ENCODE assay signal across 8 cellular contexts in genomic region chr19:35868172-35868822, GRCh38. TPM values are rescaled to one million over a fixed set of nuclear protein-coding genes. Genes with fewer than 3 reads are reported as not detected.
DNase-seq lines count a peak whose midpoint lies in the region; ATAC-seq and TF ChIP-seq lines count a peak whose summit lies in the region.

Gene APLP1, plus strand, starts transcription at chr19:35868574. Its CDS starts 63 bp downstream, at chr19:35868637.

- peak; percentile 78 for DNase-seq in GM13977 (ENCODE audit: low spot score)
- DNase-seq in NCI-H1930 (lab: John Stamatoyannopoulos, UW) = peak; percentile 79 to 85
- peak; percentile 82 for DNase-seq in activated CD4-positive, alpha-beta T cell treated with anti-CD3 and anti-CD28 coated beads for 36 hours
- no peak for DNase-seq in chondrocyte (ENCODE audit: low spot score)
- DNase-seq in kidney tubule cell (ENCODE audit: low spot score) = peak; percentile 33
- peak; percentile 78 for DNase-seq in stimulated activated CD4-positive, alpha-beta T cell treated with anti-CD3 and anti-CD28 coated beads, Interleukin-4, amount 100 ng/mL, for 1 hour

- TF ChIP-seq CTCF in GM13977 (IDR thresholded peaks at IDR 0.05; ENCODE audit: extremely low read depth, insufficient read depth, missing control alignments) (no peak), chondrocyte (IDR thresholded peaks at IDR 0.05) (no peak)

- intact Hi-C loops in activated CD4-positive, alpha-beta T cell treated with anti-CD3 and anti-CD28 coated beads for 36 hours (cut with DNase I, micrococcal nuclease) = loop anchor here in 1 of 2 experiments (1.0 kb wide), 1 partner anchor 128 kb away; no protein-coding TSS in a partner anchor

- H3K4me1 Mint-ChIP-seq in activated CD4-positive, alpha-beta T cell treated with anti-CD3 and anti-CD28 coated beads for 36 hours = peaks cover 14% of the 10 kb centered on the region
- peaks cover 13% of the 10 kb centered on the region for H3K4me1 Mint-ChIP-seq in chondrocyte (ENCODE audit: low read depth)

- CTCF ChIA-PET in activated CD4-positive, alpha-beta T cell treated with anti-CD3 and anti-CD28 coated beads for 36 hours (lab: Charles Lee) = no interaction called here

- H3K36me3 Mint-ChIP-seq in activated CD4-positive, alpha-beta T cell treated with anti-CD3 and anti-CD28 coated beads for 36 hours (ENCODE audit: low read depth) = no peaks in the 10 kb centered on the region
- no peaks in the 10 kb centered on the region for H3K36me3 Mint-ChIP-seq in chondrocyte (ENCODE audit: low read depth)

- H3K27me3 Mint-ChIP-seq in activated CD4-positive, alpha-beta T cell treated with anti-CD3 and anti-CD28 coated beads for 36 hours = peaks cover 37% of the 10 kb centered on the region
- H3K27me3 Mint-ChIP-seq in chondrocyte (ENCODE audit: low read depth) = peaks cover 23% of the 10 kb centered on the region

- no peak within 1 kb of the TSS for H3K27ac Mint-ChIP-seq in activated CD4-positive, alpha-beta T cell treated with anti-CD3 and anti-CD28 coated beads for 36 hours
- H3K27ac Mint-ChIP-seq in chondrocyte (ENCODE audit: unreplicated experiment) = no peak within 1 kb of the TSS

- peak within 1 kb of the TSS; percentile 29 for H3K4me3 Mint-ChIP-seq in activated CD4-positive, alpha-beta T cell treated with anti-CD3 and anti-CD28 coated beads for 36 hours
- H3K4me3 Mint-ChIP-seq in chondrocyte (ENCODE audit: unreplicated experiment) = peak within 1 kb of the TSS; percentile 76

- peak; percentile 50 for ATAC-seq in activated CD4-positive, alpha-beta T cell treated with anti-CD3 and anti-CD28 coated beads for 36 hours
- no peak for ATAC-seq in HG02840 (IDR thresholded peaks at IDR 0.05; ENCODE audit: low FRiP score, unreplicated experiment)
- no peak for ATAC-seq in HG02981 (IDR thresholded peaks at IDR 0.05; ENCODE audit: unreplicated experiment)

- POLR2A ChIA-PET in activated CD4-positive, alpha-beta T cell treated with anti-CD3 and anti-CD28 coated beads for 36 hours (lab: Charles Lee) = interaction anchor here (0.8 kb wide), 1 partner anchor 63 kb away, joined by 5 read pairs; no protein-coding TSS in a partner anchor

- in situ Hi-C loops in GM13977 (cut with MboI; ENCODE audit: low pct_unique_long_range_greater_than_20kb, low sequenced_read_pairs, unreplicated experiment) = no loop called here

- no peaks in the 10 kb centered on the region for H3K9me3 Mint-ChIP-seq in activated CD4-positive, alpha-beta T cell treated with anti-CD3 and anti-CD28 coated beads for 36 hours (ENCODE audit: low read depth)
- H3K9me3 Mint-ChIP-seq in chondrocyte (ENCODE audit: low read depth) = no peaks in the 10 kb centered on the region

RNA-seq across cellular contexts. Expression of gene APLP1, which starts in this region (rescaled TPM):
- total RNA-seq in activated CD4-positive, alpha-beta T cell treated with anti-CD3 and anti-CD28 coated beads for 36 hours = 1 to 10 TPM; 2.3 to 3.0 TPM
- 31.7 to 76.4 TPM (median 66.8 TPM) in 3 replicates for total RNA-seq in chondrocyte
